In the genomic region with DNA sequence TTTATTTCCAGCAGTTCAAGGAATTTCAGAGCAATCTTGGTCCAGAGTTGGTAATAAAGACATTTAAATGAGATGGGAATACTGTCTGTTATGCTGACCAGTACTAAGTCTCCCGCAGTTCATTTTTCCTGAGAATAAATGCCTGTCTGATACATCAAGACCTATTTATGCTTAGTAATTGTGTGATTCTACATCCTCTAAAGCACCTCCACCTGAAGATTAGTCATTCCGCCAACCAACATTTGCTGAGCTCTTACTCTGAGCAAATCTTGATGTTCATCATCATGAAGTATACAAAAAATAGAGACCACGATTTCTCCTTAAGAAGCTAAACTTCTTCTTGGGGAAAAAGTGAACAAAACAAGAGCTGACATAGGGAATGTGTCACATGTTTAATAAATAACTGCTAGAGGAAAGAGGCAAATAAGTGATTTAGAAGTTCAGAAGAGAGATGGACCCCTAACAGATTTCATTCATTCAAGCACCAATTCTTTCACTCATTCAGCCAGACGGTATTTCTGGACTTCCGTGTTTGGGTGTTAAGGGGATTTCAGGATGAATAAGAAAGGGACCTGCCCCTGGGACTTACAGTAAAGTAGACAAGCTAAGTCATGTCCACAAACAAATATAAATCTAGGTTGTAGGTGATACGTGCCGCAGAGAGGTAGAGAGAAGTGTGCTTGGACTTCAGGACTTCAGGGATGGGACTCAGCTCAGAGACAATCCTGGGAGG, we compare ENCODE assay signal across 18 cellular contexts. TPM values are rescaled to one million over a fixed set of nuclear protein-coding genes. Genes with fewer than 3 reads are reported as not detected.
A peak's percentile ranks its signal among the peaks of the same experiment; 100 is the strongest.
DNase-seq lines count a peak whose midpoint lies in the region; ATAC-seq and TF ChIP-seq lines count a peak whose summit lies in the region.
"Had no signal": no experiment of that assay in that cellular context is flagged by ENCODE, and none has a peak within 500 bp of the region (broad histone marks: within the 10 kb centered on the region; RNA-seq: fewer than 3 reads in every experiment).

No MANE protein-coding gene starts in this region.

- H2AFZ ChIP-seq in OCI-LY3 (ENCODE audit: low read depth, low read length) (0 out of 2 replicates have a peak overlapping the region, but pooled peaks have one; percentile 6), mammary epithelial cell (ENCODE audit: low read depth, low read length) (peak overlapping the region; percentile 48), osteoblast (ENCODE audit: low read length) (peak overlapping the region; percentile 38)

- peaks cover 13% of the 10 kb centered on the region for H3K4me1 ChIP-seq in OCI-LY3 (ENCODE audit: low read length)
- H3K4me1 ChIP-seq in mammary epithelial cell (ENCODE audit: insufficient read depth, low read length): peaks cover 34% of the 10 kb centered on the region
- peaks cover 7% of the 10 kb centered on the region for H3K4me1 ChIP-seq in osteoblast (ENCODE audit: insufficient read depth, low read length)

- in situ Hi-C loops in mammary epithelial cell (cut with MboI; ENCODE audit: low sequenced_read_pairs in 2 of 2): no loop called here

- no peak overlapping the region for H3K4me3 Mint-ChIP-seq in WTC11
- H3K4me3 Mint-ChIP-seq: activated naive CD8-positive, alpha-beta T cell treated with anti-CD3 and anti-CD28 coated beads, Interleukin-2, amount 10 ng/mL, durations not matched to agents 7 days and 5 days; brain; CD8-positive, alpha-beta memory T cell had no signal

- H3K27ac ChIP-seq in OCI-LY3 (ENCODE audit: low read length) (no peak overlapping the region), mammary epithelial cell (ENCODE audit: insufficient read depth, low read depth, low read length) (peak overlapping the region; percentile 86), osteoblast (ENCODE audit: low read depth, low read length) (no peak overlapping the region)
- H3K27ac ChIP-seq: heart right ventricle had no signal

- BruUV-seq in mammary epithelial cell (replicated peaks; lab: Mats Ljungman, UMichigan): no TSS peak

- CTCF ChIA-PET in mammary epithelial cell (lab: Charles Lee; ENCODE audit: low non-redundant PET) (interaction anchor here (1.0 kb wide), 1 partner anchor 12 kb away, joined by 18 read pairs; no protein-coding TSS in a partner anchor), WTC11 (lab: Charles Lee) (interaction anchor here (1.1 kb wide), 1 partner anchor 25 kb away, joined by 3 read pairs; no protein-coding TSS in a partner anchor)

- dilution Hi-C loops in mammary epithelial cell (cut with HindIII; ENCODE audit: low sequenced_read_pairs): no loop called here

- H3K4me3 ChIP-seq in GM12865 (ENCODE audit: low read depth, low read length) (no peak overlapping the region), OCI-LY3 (ENCODE audit: low read length) (no peak overlapping the region), mammary epithelial cell (replicated peaks in 1 of 3; ENCODE audit: insufficient read depth in 1 of 3, low read depth in 2 of 3, low read length in 3 of 3) (no peak overlapping the region), osteoblast (ENCODE audit: insufficient read depth, low read length) (no peak overlapping the region)
- H3K4me3 ChIP-seq: heart right ventricle had no signal

- H3K27me3 ChIP-seq in OCI-LY3 (ENCODE audit: low read depth, low read length) (no peaks in the 10 kb centered on the region), mammary epithelial cell (ENCODE audit: insufficient read depth, low read length) (no peaks in the 10 kb centered on the region), osteoblast (ENCODE audit: insufficient read depth, low read length) (no peaks in the 10 kb centered on the region)
- H3K27me3 ChIP-seq: heart right ventricle had no signal

- ATAC-seq in HG03457 (IDR thresholded peaks at IDR 0.05; ENCODE audit: unreplicated experiment): no peak
- ATAC-seq in WTC11: no peak

- intact Hi-C loops in mammary epithelial cell (cut with micrococcal nuclease): no loop called here

- POLR2A ChIA-PET in WTC11 (lab: Charles Lee): interaction anchor here (0.6 kb wide), 1 partner anchor 25 kb away, joined by 5 read pairs; no protein-coding TSS in a partner anchor

- peaks cover 11% of the 10 kb centered on the region for H3K4me1 Mint-ChIP-seq in WTC11
- H3K4me1 Mint-ChIP-seq: activated naive CD8-positive, alpha-beta T cell treated with anti-CD3 and anti-CD28 coated beads, Interleukin-2, amount 10 ng/mL, durations not matched to agents 7 days and 5 days; CD8-positive, alpha-beta memory T cell had no signal

- WGBS in mammary epithelial cell (ENCODE audit: low coverage, missing lambda C conversion rate): 91% methylated on average over 7 of the region's 7 CpGs

- H4K20me1 ChIP-seq in OCI-LY3 (ENCODE audit: insufficient read depth, low read length): no peaks in the 10 kb centered on the region
- no peaks in the 10 kb centered on the region for H4K20me1 ChIP-seq in mammary epithelial cell (ENCODE audit: insufficient read depth, low read length)
- no peaks in the 10 kb centered on the region for H4K20me1 ChIP-seq in osteoblast (ENCODE audit: insufficient read depth, low read length)

- H3K9me3 Mint-ChIP-seq in WTC11: peaks cover 8% of the 10 kb centered on the region
- H3K9me3 Mint-ChIP-seq: activated naive CD8-positive, alpha-beta T cell treated with anti-CD3 and anti-CD28 coated beads, Interleukin-2, amount 10 ng/mL, durations not matched to agents 7 days and 5 days; CD8-positive, alpha-beta memory T cell had no signal

- TF ChIP-seq CTCF in GM12865 (IDR thresholded peaks at IDR 0.05; ENCODE audit: insufficient read depth, low read depth, low read length, missing control alignments) (no peak), OCI-LY3 (IDR thresholded peaks at IDR 0.05; ENCODE audit: low read depth, low read length) (no peak), mammary epithelial cell (conservative IDR thresholded peaks at IDR 0.05 in 1 of 2, IDR thresholded peaks at IDR 0.05 in 1 of 2; ENCODE audit: extremely low read depth in 1 of 2, insufficient read depth in 1 of 2, low read depth in 1 of 2, low read length in 2 of 2) (no peak), osteoblast (IDR thresholded peaks at IDR 0.05; ENCODE audit: extremely low read depth, low read depth, low read length) (no peak), WTC11 (IDR thresholded peaks at IDR 0.05) (no peak)

- H3K36me3 Mint-ChIP-seq in WTC11: no peaks in the 10 kb centered on the region
- H3K36me3 Mint-ChIP-seq: activated naive CD8-positive, alpha-beta T cell treated with anti-CD3 and anti-CD28 coated beads, Interleukin-2, amount 10 ng/mL, durations not matched to agents 7 days and 5 days; brain; CD8-positive, alpha-beta memory T cell had no signal

- H3K27me3 Mint-ChIP-seq in WTC11 (ENCODE audit: low read depth): no peaks in the 10 kb centered on the region

- H3K27ac Mint-ChIP-seq in WTC11: no peak overlapping the region
- H3K27ac Mint-ChIP-seq: activated naive CD8-positive, alpha-beta T cell treated with anti-CD3 and anti-CD28 coated beads, Interleukin-2, amount 10 ng/mL, durations not matched to agents 7 days and 5 days; CD8-positive, alpha-beta memory T cell had no signal

- DNase-seq in GM12865 (ENCODE audit: low read depth) (peak; percentile 50), mammary epithelial cell (peak; percentile 84), osteoblast (ENCODE audit: insufficient read length, low spot score, missing footprints) (no peak), NCI-H1694 (lab: John Stamatoyannopoulos, UW) (no peak), WTC11 (ENCODE audit: low spot score) (no peak), SKM-1 treated with dmso at 0.1 percent for 144 hours (lab: John Stamatoyannopoulos, UW; ENCODE audit: unreplicated experiment) (no peak)
- DNase-seq: activated CD4-positive, alpha-beta T cell treated with anti-CD3 and anti-CD28 coated beads for 4 hours; activated naive CD8-positive, alpha-beta T cell treated with anti-CD3 and anti-CD28 coated beads, Interleukin-2, amount 10 ng/mL, durations not matched to agents 7 days and 5 days; CD8-positive, alpha-beta memory T cell; cortex of kidney; heart right ventricle; MV-4-11; NCI-H2029 treated with DMSO at 0.1 percent for 48 hours; NCI-H345; T-helper 1 cell had no signal

- H3K79me2 ChIP-seq in OCI-LY3 (ENCODE audit: low read length) (no peaks in the 10 kb centered on the region), mammary epithelial cell (ENCODE audit: insufficient read depth, low read length) (no peaks in the 10 kb centered on the region), osteoblast (ENCODE audit: insufficient read depth, low read length) (no peaks in the 10 kb centered on the region)

- H3K9ac ChIP-seq in OCI-LY3 (ENCODE audit: low read length) (no peak overlapping the region), mammary epithelial cell (ENCODE audit: insufficient read depth, low read length) (peak overlapping the region; percentile 24)

- H3K36me3 ChIP-seq in OCI-LY3 (replicated peaks; ENCODE audit: low read depth, low read length) (no peaks in the 10 kb centered on the region), mammary epithelial cell (ENCODE audit: insufficient read depth, low read length) (no peaks in the 10 kb centered on the region), osteoblast (ENCODE audit: insufficient read depth, low read length) (no peaks in the 10 kb centered on the region)
- H3K36me3 ChIP-seq: heart right ventricle had no signal

- no peaks in the 10 kb centered on the region for H3K9me3 ChIP-seq in OCI-LY3 (ENCODE audit: insufficient read depth, low read length)
- no peaks in the 10 kb centered on the region for H3K9me3 ChIP-seq in mammary epithelial cell (replicated peaks; ENCODE audit: insufficient read depth, low read length)
- H3K9me3 ChIP-seq in osteoblast (ENCODE audit: low read depth, low read length): no peaks in the 10 kb centered on the region

- peak overlapping the region; percentile 31; the same call in 1 of the 2 replicates for H3K4me2 ChIP-seq in OCI-LY3 (ENCODE audit: low read length)
- peak overlapping the region; percentile 13 for H3K4me2 ChIP-seq in mammary epithelial cell (ENCODE audit: insufficient read depth, low read depth, low read length)
- H3K4me2 ChIP-seq in osteoblast (ENCODE audit: insufficient read depth, low read length): no peak overlapping the region

TF ChIP-seq in WTC11, 78 proteins besides CTCF, POLR2A, EP300 and RAD21 (continues in another document):
- TF ChIP-seq ZNF396 (CRISPR knock-in tag; IDR thresholded peaks at IDR 0.05; ENCODE audit: borderline replicate concordance) (no peak), SMAD4 (CRISPR knock-in tag; IDR thresholded peaks at IDR 0.05) (no peak), MXD4 (CRISPR knock-in tag; IDR thresholded peaks at IDR 0.05; ENCODE audit: borderline replicate concordance) (no peak)
- TF ChIP-seq, protein P1, sequence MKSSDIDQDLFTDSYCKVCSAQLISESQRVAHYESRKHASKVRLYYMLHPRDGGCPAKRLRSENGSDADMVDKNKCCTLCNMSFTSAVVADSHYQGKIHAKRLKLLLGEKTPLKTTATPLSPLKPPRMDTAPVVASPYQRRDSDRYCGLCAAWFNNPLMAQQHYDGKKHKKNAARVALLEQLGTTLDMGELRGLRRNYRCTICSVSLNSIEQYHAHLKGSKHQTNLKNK (CRISPR knock-in tag; IDR thresholded peaks at IDR 0.05): no peak

RNA-seq across cellular contexts. Expression of a gene that starts 34.2 kb away (rescaled TPM):
- total RNA-seq in mammary epithelial cell (100 to 1,000 TPM in 1 of 2 donors, 10 to 100 TPM in 1; 89.7 to 163 TPM), osteoblast (138 and 143 TPM in 2 replicates), WTC11 (2021) (71.1 to 78.7 TPM (median 77.0 TPM) in 3 replicates)
- polyA plus RNA-seq in mammary epithelial cell: 133 TPM
- 117 TPM for polyA minus RNA-seq in mammary epithelial cell

RNA-seq across cellular contexts. Expression of a gene that starts 59.5 kb away (rescaled TPM):
- total RNA-seq in mammary epithelial cell: 10 to 100 TPM; 12.3 to 34.6 TPM
- 22.6 TPM for polyA plus RNA-seq in mammary epithelial cell
- 78.6 TPM for polyA minus RNA-seq in mammary epithelial cell
- 120 and 144 TPM in 2 replicates for total RNA-seq in osteoblast
- total RNA-seq in WTC11 (2021): 30.8 to 34.9 TPM (median 32.9 TPM) in 3 replicates

Comparison
In these comparisons a context has a peak if more than half of its experiments do, and no peak if none do; other contexts are left out.
1. DNase-seq: peak in GM12865 (single experiment) and mammary epithelial cell (single experiment); none in osteoblast (single experiment), NCI-H1694 (single experiment), WTC11 (single experiment) and SKM-1 treated with dmso at 0.1 percent for 144 hours (single experiment).
2. Peak in every context shown above with its lines, with median percentiles within 50 percentile points of each other: H2AFZ ChIP-seq.